Comparison of ENCODE assay signal across 1 cellular context in the genomic region with DNA sequence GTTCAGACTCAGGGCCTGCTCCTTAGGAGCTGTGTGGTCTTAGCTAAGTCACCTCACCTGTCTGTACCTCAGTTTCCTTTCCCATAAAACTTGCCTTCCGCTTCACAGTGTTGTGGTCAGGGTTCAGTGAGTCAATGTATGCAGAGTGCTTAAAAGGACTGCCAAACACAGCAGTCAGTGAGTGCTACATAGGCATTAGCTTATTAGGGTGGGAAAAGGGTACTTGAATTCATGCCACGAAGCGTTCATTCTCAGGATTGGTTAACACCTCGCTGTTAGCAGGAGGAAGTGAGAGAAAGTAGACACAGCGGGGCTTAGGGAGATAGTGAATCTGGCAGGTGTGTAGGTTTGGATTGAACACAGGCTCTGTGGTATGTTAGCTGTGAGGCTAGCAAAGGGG.
A peak's percentile ranks its signal among the peaks of the same experiment; 100 is the strongest.
TF ChIP-seq lines count a peak whose summit lies in the region.

No MANE protein-coding gene starts in this region.

TF ChIP-seq in GM12878, 131 proteins besides CTCF, POLR2A, EP300 and RAD21 (continued from another document and continues in another):
- TF ChIP-seq JUND (IDR thresholded peaks at IDR 0.05; ENCODE audit: low read depth, low read length) (no peak), KAT2A (conservative IDR thresholded peaks at IDR 0.05; ENCODE audit: control insufficient read depth, low read depth, low read length) (no peak), SP1 (IDR thresholded peaks at IDR 0.05; ENCODE audit: low read depth, low read length) (no peak), SMAD1 (IDR thresholded peaks at IDR 0.05; ENCODE audit: low read depth, partially characterized antibody) (peak; percentile 92), MTA2 (IDR thresholded peaks at IDR 0.05; ENCODE audit: low read depth) (peak; percentile 98), NFXL1 (IDR thresholded peaks at IDR 0.05; ENCODE audit: borderline replicate concordance) (no peak), CHD4 (IDR thresholded peaks at IDR 0.05) (no peak), RBBP5 (conservative IDR thresholded peaks at IDR 0.05) (no peak), SREBF1 (IDR thresholded peaks at IDR 0.05; ENCODE audit: low read length) (no peak), WRNIP1 (IDR thresholded peaks at IDR 0.05; ENCODE audit: borderline replicate concordance, low read depth, low read length) (no peak), HDAC6 (IDR thresholded peaks at IDR 0.05; ENCODE audit: unreplicated experiment) (no peak), CBFB (IDR thresholded peaks at IDR 0.05; ENCODE audit: low read depth) (no peak), NFIC (IDR thresholded peaks at IDR 0.05; ENCODE audit: low read depth, low read length) (no peak), TBL1XR1 (IDR thresholded peaks at IDR 0.05; ENCODE audit: low read depth, low read length) (no peak), ZNF384 (IDR thresholded peaks at IDR 0.05; ENCODE audit: borderline replicate concordance, low read depth, low read length) (no peak), YBX1 (IDR thresholded peaks at IDR 0.05) (no peak), DPF2 (IDR thresholded peaks at IDR 0.05) (peak; percentile 97), RUNX3 (IDR thresholded peaks at IDR 0.05; ENCODE audit: low read length) (peak; percentile 27; the same call in 1 of the 2 replicates), POLR2AphosphoS5 (IDR thresholded peaks at IDR 0.05; ENCODE audit: low read length) (no peak), SPI1 (IDR thresholded peaks at IDR 0.05; ENCODE audit: borderline replicate concordance, insufficient read depth, low read depth, low read length) (peak; percentile 84; the same call in 1 of the 2 replicates), KLF5 (IDR thresholded peaks at IDR 0.05; ENCODE audit: partially characterized antibody) (no peak), CBX5 (IDR thresholded peaks at IDR 0.05; ENCODE audit: low read depth) (no peak), TARDBP (IDR thresholded peaks at IDR 0.05; ENCODE audit: borderline replicate concordance) (no peak), BACH1 (IDR thresholded peaks at IDR 0.05; ENCODE audit: borderline replicate concordance) (peak; percentile 64; the same call in 1 of the 2 replicates), YY1 (IDR thresholded peaks at IDR 0.05; ENCODE audit: low read depth, low read length) (no peak), PML (IDR thresholded peaks at IDR 0.05; ENCODE audit: low read length) (no peak), MEF2B (IDR thresholded peaks at IDR 0.05; ENCODE audit: partially characterized antibody, poor library complexity, severe bottlenecking) (peak; percentile 62), ESRRA (IDR thresholded peaks at IDR 0.05; ENCODE audit: low read length) (no peak), RFX5 (IDR thresholded peaks at IDR 0.05; ENCODE audit: low read depth, low read length) (no peak), EED (IDR thresholded peaks at IDR 0.05; ENCODE audit: low read depth) (0 out of 2 replicates have a peak, but pooled peaks have one; percentile 25), SUPT20H (IDR thresholded peaks at IDR 0.05; ENCODE audit: borderline replicate concordance, control insufficient read depth, low read depth, low read length) (no peak), PAX5 (IDR thresholded peaks at IDR 0.05; ENCODE audit: borderline replicate concordance, low read depth, low read length) (0 out of 2 replicates have a peak, but pooled peaks have one; percentile 26), MEF2A (IDR thresholded peaks at IDR 0.05; ENCODE audit: insufficient read depth, low read depth, low read length) (no peak), NR2C2 (IDR thresholded peaks at IDR 0.05; ENCODE audit: borderline replicate concordance, control insufficient read depth, insufficient read length, low read depth) (no peak), BMI1 (IDR thresholded peaks at IDR 0.05; ENCODE audit: borderline replicate concordance) (peak; percentile 86)
- TF ChIP-seq, protein P1, sequence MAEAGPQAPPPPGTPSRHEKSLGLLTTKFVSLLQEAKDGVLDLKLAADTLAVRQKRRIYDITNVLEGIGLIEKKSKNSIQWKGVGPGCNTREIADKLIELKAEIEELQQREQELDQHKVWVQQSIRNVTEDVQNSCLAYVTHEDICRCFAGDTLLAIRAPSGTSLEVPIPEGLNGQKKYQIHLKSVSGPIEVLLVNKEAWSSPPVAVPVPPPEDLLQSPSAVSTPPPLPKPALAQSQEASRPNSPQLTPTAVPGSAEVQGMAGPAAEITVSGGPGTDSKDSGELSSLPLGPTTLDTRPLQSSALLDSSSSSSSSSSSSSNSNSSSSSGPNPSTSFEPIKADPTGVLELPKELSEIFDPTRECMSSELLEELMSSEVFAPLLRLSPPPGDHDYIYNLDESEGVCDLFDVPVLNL (IDR thresholded peaks at IDR 0.05; ENCODE audit: low read depth, low read length) = no peak
- TF ChIP-seq, protein P2, sequence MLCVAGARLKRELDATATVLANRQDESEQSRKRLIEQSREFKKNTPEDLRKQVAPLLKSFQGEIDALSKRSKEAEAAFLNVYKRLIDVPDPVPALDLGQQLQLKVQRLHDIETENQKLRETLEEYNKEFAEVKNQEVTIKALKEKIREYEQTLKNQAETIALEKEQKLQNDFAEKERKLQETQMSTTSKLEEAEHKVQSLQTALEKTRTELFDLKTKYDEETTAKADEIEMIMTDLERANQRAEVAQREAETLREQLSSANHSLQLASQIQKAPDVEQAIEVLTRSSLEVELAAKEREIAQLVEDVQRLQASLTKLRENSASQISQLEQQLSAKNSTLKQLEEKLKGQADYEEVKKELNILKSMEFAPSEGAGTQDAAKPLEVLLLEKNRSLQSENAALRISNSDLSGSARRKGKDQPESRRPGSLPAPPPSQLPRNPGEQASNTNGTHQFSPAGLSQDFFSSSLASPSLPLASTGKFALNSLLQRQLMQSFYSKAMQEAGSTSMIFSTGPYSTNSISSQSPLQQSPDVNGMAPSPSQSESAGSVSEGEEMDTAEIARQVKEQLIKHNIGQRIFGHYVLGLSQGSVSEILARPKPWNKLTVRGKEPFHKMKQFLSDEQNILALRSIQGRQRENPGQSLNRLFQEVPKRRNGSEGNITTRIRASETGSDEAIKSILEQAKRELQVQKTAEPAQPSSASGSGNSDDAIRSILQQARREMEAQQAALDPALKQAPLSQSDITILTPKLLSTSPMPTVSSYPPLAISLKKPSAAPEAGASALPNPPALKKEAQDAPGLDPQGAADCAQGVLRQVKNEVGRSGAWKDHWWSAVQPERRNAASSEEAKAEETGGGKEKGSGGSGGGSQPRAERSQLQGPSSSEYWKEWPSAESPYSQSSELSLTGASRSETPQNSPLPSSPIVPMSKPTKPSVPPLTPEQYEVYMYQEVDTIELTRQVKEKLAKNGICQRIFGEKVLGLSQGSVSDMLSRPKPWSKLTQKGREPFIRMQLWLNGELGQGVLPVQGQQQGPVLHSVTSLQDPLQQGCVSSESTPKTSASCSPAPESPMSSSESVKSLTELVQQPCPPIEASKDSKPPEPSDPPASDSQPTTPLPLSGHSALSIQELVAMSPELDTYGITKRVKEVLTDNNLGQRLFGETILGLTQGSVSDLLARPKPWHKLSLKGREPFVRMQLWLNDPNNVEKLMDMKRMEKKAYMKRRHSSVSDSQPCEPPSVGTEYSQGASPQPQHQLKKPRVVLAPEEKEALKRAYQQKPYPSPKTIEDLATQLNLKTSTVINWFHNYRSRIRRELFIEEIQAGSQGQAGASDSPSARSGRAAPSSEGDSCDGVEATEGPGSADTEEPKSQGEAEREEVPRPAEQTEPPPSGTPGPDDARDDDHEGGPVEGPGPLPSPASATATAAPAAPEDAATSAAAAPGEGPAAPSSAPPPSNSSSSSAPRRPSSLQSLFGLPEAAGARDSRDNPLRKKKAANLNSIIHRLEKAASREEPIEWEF (IDR thresholded peaks at IDR 0.05; ENCODE audit: insufficient replicate concordance, low read depth, low read length) = no peak
- TF ChIP-seq, protein P3, sequence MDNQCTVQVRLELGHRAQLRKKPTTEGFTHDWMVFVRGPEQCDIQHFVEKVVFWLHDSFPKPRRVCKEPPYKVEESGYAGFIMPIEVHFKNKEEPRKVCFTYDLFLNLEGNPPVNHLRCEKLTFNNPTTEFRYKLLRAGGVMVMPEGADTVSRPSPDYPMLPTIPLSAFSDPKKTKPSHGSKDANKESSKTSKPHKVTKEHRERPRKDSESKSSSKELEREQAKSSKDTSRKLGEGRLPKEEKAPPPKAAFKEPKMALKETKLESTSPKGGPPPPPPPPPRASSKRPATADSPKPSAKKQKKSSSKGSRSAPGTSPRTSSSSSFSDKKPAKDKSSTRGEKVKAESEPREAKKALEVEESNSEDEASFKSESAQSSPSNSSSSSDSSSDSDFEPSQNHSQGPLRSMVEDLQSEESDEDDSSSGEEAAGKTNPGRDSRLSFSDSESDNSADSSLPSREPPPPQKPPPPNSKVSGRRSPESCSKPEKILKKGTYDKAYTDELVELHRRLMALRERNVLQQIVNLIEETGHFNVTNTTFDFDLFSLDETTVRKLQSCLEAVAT (IDR thresholded peaks at IDR 0.05) = peak; percentile 80; the same call in 1 of the 2 replicates
- TF ChIP-seq, protein P4, sequence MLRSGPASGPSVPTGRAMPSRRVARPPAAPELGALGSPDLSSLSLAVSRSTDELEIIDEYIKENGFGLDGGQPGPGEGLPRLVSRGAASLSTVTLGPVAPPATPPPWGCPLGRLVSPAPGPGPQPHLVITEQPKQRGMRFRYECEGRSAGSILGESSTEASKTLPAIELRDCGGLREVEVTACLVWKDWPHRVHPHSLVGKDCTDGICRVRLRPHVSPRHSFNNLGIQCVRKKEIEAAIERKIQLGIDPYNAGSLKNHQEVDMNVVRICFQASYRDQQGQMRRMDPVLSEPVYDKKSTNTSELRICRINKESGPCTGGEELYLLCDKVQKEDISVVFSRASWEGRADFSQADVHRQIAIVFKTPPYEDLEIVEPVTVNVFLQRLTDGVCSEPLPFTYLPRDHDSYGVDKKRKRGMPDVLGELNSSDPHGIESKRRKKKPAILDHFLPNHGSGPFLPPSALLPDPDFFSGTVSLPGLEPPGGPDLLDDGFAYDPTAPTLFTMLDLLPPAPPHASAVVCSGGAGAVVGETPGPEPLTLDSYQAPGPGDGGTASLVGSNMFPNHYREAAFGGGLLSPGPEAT (IDR thresholded peaks at IDR 0.05; ENCODE audit: low read depth) = peak; percentile 95
- TF ChIP-seq, protein P5, sequence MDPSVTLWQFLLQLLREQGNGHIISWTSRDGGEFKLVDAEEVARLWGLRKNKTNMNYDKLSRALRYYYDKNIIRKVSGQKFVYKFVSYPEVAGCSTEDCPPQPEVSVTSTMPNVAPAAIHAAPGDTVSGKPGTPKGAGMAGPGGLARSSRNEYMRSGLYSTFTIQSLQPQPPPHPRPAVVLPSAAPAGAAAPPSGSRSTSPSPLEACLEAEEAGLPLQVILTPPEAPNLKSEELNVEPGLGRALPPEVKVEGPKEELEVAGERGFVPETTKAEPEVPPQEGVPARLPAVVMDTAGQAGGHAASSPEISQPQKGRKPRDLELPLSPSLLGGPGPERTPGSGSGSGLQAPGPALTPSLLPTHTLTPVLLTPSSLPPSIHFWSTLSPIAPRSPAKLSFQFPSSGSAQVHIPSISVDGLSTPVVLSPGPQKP (IDR thresholded peaks at IDR 0.05; ENCODE audit: low read depth, low read length) = no peak
- TF ChIP-seq, protein P6, sequence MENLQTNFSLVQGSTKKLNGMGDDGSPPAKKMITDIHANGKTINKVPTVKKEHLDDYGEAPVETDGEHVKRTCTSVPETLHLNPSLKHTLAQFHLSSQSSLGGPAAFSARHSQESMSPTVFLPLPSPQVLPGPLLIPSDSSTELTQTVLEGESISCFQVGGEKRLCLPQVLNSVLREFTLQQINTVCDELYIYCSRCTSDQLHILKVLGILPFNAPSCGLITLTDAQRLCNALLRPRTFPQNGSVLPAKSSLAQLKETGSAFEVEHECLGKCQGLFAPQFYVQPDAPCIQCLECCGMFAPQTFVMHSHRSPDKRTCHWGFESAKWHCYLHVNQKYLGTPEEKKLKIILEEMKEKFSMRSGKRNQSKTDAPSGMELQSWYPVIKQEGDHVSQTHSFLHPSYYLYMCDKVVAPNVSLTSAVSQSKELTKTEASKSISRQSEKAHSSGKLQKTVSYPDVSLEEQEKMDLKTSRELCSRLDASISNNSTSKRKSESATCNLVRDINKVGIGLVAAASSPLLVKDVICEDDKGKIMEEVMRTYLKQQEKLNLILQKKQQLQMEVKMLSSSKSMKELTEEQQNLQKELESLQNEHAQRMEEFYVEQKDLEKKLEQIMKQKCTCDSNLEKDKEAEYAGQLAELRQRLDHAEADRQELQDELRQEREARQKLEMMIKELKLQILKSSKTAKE (IDR thresholded peaks at IDR 0.05; ENCODE audit: low read depth, poor library complexity, severe bottlenecking) = no peak
- TF ChIP-seq, protein P7, sequence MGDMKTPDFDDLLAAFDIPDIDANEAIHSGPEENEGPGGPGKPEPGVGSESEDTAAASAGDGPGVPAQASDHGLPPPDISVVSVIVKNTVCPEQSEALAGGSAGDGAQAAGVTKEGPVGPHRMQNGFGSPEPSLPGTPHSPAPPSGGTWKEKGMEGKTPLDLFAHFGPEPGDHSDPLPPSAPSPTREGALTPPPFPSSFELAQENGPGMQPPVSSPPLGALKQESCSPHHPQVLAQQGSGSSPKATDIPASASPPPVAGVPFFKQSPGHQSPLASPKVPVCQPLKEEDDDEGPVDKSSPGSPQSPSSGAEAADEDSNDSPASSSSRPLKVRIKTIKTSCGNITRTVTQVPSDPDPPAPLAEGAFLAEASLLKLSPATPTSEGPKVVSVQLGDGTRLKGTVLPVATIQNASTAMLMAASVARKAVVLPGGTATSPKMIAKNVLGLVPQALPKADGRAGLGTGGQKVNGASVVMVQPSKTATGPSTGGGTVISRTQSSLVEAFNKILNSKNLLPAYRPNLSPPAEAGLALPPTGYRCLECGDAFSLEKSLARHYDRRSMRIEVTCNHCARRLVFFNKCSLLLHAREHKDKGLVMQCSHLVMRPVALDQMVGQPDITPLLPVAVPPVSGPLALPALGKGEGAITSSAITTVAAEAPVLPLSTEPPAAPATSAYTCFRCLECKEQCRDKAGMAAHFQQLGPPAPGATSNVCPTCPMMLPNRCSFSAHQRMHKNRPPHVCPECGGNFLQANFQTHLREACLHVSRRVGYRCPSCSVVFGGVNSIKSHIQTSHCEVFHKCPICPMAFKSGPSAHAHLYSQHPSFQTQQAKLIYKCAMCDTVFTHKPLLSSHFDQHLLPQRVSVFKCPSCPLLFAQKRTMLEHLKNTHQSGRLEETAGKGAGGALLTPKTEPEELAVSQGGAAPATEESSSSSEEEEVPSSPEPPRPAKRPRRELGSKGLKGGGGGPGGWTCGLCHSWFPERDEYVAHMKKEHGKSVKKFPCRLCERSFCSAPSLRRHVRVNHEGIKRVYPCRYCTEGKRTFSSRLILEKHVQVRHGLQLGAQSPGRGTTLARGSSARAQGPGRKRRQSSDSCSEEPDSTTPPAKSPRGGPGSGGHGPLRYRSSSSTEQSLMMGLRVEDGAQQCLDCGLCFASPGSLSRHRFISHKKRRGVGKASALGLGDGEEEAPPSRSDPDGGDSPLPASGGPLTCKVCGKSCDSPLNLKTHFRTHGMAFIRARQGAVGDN (IDR thresholded peaks at IDR 0.05) = no peak
